13 cellular contexts compared by ENCODE assay signal in genomic region chr6:3518356-3518841, GRCh38.
DNase-seq lines count a peak whose midpoint lies in the region; ATAC-seq, FAIRE-seq and TF ChIP-seq lines count a peak whose summit lies in the region.
"Had no signal": no experiment of that assay in that cellular context is flagged by ENCODE, and none has a peak within 500 bp of the region (broad histone marks: within the 10 kb centered on the region; RNA-seq: fewer than 3 reads in every experiment).

No MANE protein-coding gene starts in this region.

- peaks cover 0 to 16% (median 3%) of the 10 kb centered on the region in 5 experiments for H3K9me3 Mint-ChIP-seq in brain
- H3K9me3 Mint-ChIP-seq: CD4-positive, alpha-beta T cell had no signal

- POLR2A ChIA-PET in A549 (lab: Yijun Ruan, JAX), result interaction anchor here (1.1 kb wide), 1 partner anchor 18 kb away, joined by 7 read pairs; no protein-coding TSS in a partner anchor
- POLR2A ChIA-PET in HEK293T (lab: Yijun Ruan, JAX), result interaction anchor here (0.5 to 1.2 kb wide), 2 partner anchors 21 to 97 kb away, joined by 3 read pairs; no protein-coding TSS in a partner anchor

- no peak for TF ChIP-seq RAD21 in A549 (conservative IDR thresholded peaks at IDR 0.05 in 1 of 2, IDR thresholded peaks at IDR 0.05 in 1 of 2)

- TF ChIP-seq EP300 in A549 (IDR thresholded peaks at IDR 0.05), result no peak

- H3K4me1 ChIP-seq in A549, result peaks cover 42% of the 10 kb centered on the region
- no peaks in the 10 kb centered on the region for H3K4me1 ChIP-seq in left lung
- no peaks in the 10 kb centered on the region for H3K4me1 ChIP-seq in testis

- H3K27ac Mint-ChIP-seq in brain, result peak overlapping the region; percentile 27 to 82 (median 67)
- H3K27ac Mint-ChIP-seq: CD4-positive, alpha-beta T cell; nephron progenitor cell had no signal

- intact Hi-C loops in left lung (cut with DNase I) (no loop called here), testis (cut with DNase I; ENCODE audit: low total_unique reads) (no loop called here)

- ATAC-seq in A549 (peak; percentile 86 to 87), left lung (peak; percentile 60)

- H3K9me3 ChIP-seq in A549, result no peaks in the 10 kb centered on the region
- H3K9me3 ChIP-seq in left lung, result no peaks in the 10 kb centered on the region
- no peaks in the 10 kb centered on the region for H3K9me3 ChIP-seq in testis

- TF ChIP-seq POLR2A in A549 (IDR thresholded peaks at IDR 0.05; ENCODE audit: low read length) (no peak), testis (IDR thresholded peaks at IDR 0.05) (no peak)

- CTCF ChIA-PET in A549 (lab: Yijun Ruan, JAX), result interaction anchor here (1.4 to 2.3 kb wide), 2 partner anchors 213 to 239 kb away, joined by 4 to 12 read pairs; no protein-coding TSS in a partner anchor
- CTCF ChIA-PET in HEK293T (lab: Yijun Ruan, JAX), result interaction anchor here (1.0 kb wide), 1 partner anchor 44 kb away, joined by 3 read pairs; no protein-coding TSS in a partner anchor

- peak; percentile 39 to 55 for DNase-seq in A549 (ENCODE audit: low read depth in 1 of 2, low spot score in 1 of 2)
- peak; percentile 74 for DNase-seq in HT1080 (ENCODE audit: low read depth)
- DNase-seq in left lung, result no peak
- DNase-seq in testis, result no peak
- no peak for DNase-seq in HEK293T (ENCODE audit: extremely low spot score)
- DNase-seq in NK-92 treated with Interleukin-12 subunit alpha and Interleukin-12 subunit beta, amount 100 ng/mL, for 24 hours (lab: John Stamatoyannopoulos, UW), result no peak
- DNase-seq in NCI-H187 treated with DMSO at 0.1 percent for 48 hours (lab: John Stamatoyannopoulos, UW), result no peak
- DNase-seq: activated CD4-positive, CD25-positive, alpha-beta regulatory T cell; CD4-positive, alpha-beta T cell; cortex of kidney; NCI-H1092; nephron progenitor cell had no signal

- peak overlapping the region; percentile 81 to 88 for H3K27ac ChIP-seq in A549
- no peak overlapping the region for H3K27ac ChIP-seq in left lung
- no peak overlapping the region for H3K27ac ChIP-seq in testis

- H3K4me3 ChIP-seq in A549, result no peak overlapping the region
- no peak overlapping the region for H3K4me3 ChIP-seq in left lung
- H3K4me3 ChIP-seq in testis, result no peak overlapping the region

- FAIRE-seq in A549 (lab: Jason Lieb, UNC), result no peak

- WGBS in A549 (ENCODE audit: missing lambda C conversion rate), result 31% methylated on average over 11 of the region's 12 CpGs
- 76 to 81% methylated on average over 7 to 12 of the region's 12 CpGs for WGBS in testis, 2 donors

- TF ChIP-seq CTCF in A549 (IDR thresholded peaks at IDR 0.05) (no peak), brain (conservative IDR thresholded peaks at IDR 0.05) (no peak), left lung (IDR thresholded peaks at IDR 0.05) (no peak), testis (IDR thresholded peaks at IDR 0.05) (no peak)

- peaks cover 30% of the 10 kb centered on the region for H3K4me1 Mint-ChIP-seq in brain

- H3K27me3 ChIP-seq in left lung, result no peaks in the 10 kb centered on the region
- H3K27me3 ChIP-seq in testis, result no peaks in the 10 kb centered on the region

- H3K4me3 Mint-ChIP-seq in brain, result no peak overlapping the region
- H3K4me3 Mint-ChIP-seq: CD4-positive, alpha-beta T cell; nephron progenitor cell had no signal

- H3K36me3 Mint-ChIP-seq in brain, result no peaks in the 10 kb centered on the region

- peak overlapping the region; percentile 57 for H3K4me2 ChIP-seq in A549

- no peaks in the 10 kb centered on the region for H3K36me3 ChIP-seq in left lung
- H3K36me3 ChIP-seq in testis (ENCODE audit: low read depth, missing control alignments), result no peaks in the 10 kb centered on the region

- peaks cover 4% of the 10 kb centered on the region for H3K27me3 Mint-ChIP-seq in brain

TF ChIP-seq in A549, 52 proteins besides CTCF, POLR2A, EP300 and RAD21 (continues in another document):
- no peak for TF ChIP-seq SMC3 (IDR thresholded peaks at IDR 0.05)
- no peak for TF ChIP-seq HEYL (CRISPR knock-in tag; IDR thresholded peaks at IDR 0.05)
- no peak for TF ChIP-seq FOSB (CRISPR knock-in tag; IDR thresholded peaks at IDR 0.05)
- no peak for TF ChIP-seq NFE2L2 (conservative IDR thresholded peaks at IDR 0.05; ENCODE audit: low read length)
- no peak for TF ChIP-seq TFCP2L1 (CRISPR knock-in tag; IDR thresholded peaks at IDR 0.05)
- no peak for TF ChIP-seq EHF (CRISPR knock-in tag; IDR thresholded peaks at IDR 0.05)
- TF ChIP-seq EHMT2 (IDR thresholded peaks at IDR 0.05; ENCODE audit: low read depth), result no peak
- TF ChIP-seq, protein P1, sequence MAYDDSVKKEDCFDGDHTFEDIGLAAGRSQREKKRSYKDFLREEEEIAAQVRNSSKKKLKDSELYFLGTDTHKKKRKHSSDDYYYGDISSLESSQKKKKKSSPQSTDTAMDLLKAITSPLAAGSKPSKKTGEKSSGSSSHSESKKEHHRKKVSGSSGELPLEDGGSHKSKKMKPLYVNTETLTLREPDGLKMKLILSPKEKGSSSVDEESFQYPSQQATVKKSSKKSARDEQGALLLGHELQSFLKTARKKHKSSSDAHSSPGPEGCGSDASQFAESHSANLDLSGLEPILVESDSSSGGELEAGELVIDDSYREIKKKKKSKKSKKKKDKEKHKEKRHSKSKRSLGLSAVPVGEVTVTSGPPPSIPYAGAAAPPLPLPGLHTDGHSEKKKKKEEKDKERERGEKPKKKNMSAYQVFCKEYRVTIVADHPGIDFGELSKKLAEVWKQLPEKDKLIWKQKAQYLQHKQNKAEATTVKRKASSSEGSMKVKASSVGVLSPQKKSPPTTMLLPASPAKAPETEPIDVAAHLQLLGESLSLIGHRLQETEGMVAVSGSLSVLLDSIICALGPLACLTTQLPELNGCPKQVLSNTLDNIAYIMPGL (CRISPR knock-in tag; IDR thresholded peaks at IDR 0.05; ENCODE audit: borderline replicate concordance), result no peak
- no peak for TF ChIP-seq MYC (IDR thresholded peaks at IDR 0.05; ENCODE audit: borderline replicate concordance, low read length)
- TF ChIP-seq, protein P2, sequence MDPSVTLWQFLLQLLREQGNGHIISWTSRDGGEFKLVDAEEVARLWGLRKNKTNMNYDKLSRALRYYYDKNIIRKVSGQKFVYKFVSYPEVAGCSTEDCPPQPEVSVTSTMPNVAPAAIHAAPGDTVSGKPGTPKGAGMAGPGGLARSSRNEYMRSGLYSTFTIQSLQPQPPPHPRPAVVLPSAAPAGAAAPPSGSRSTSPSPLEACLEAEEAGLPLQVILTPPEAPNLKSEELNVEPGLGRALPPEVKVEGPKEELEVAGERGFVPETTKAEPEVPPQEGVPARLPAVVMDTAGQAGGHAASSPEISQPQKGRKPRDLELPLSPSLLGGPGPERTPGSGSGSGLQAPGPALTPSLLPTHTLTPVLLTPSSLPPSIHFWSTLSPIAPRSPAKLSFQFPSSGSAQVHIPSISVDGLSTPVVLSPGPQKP (IDR thresholded peaks at IDR 0.05; ENCODE audit: low read depth, low read length), result no peak
- TF ChIP-seq CBX8 (IDR thresholded peaks at IDR 0.05), result no peak
- no peak for TF ChIP-seq CHD4 (IDR thresholded peaks at IDR 0.05; ENCODE audit: borderline replicate concordance)
- TF ChIP-seq HES2 (IDR thresholded peaks at IDR 0.05), result no peak
- TF ChIP-seq ZFP36 (IDR thresholded peaks at IDR 0.05; ENCODE audit: borderline replicate concordance, partially characterized antibody), result no peak

TF ChIP-seq in HEK293T, 16 proteins besides CTCF, POLR2A, EP300 and RAD21:
- TF ChIP-seq ELF4 (IDR thresholded peaks at IDR 0.05), result no peak
- TF ChIP-seq L3MBTL2 (conservative IDR thresholded peaks at IDR 0.05), result no peak
- TF ChIP-seq PKNOX1 (IDR thresholded peaks at IDR 0.05), result no peak
- no peak for TF ChIP-seq LEF1 (IDR thresholded peaks at IDR 0.05; ENCODE audit: borderline replicate concordance)
- TF ChIP-seq ARNT (IDR thresholded peaks at IDR 0.05), result no peak
- TF ChIP-seq NFRKB (IDR thresholded peaks at IDR 0.05), result no peak
- no peak for TF ChIP-seq CTBP1 (IDR thresholded peaks at IDR 0.05; ENCODE audit: borderline replicate concordance)

Comparison
In these comparisons a context has a peak if more than half of its experiments do, and no peak if none do; other contexts are left out.
1. DNase-seq: peak in A549 (2 of 2) and HT1080 (single experiment); none in left lung (0 of 2), testis (single experiment), HEK293T (single experiment), NK-92 treated with Interleukin-12 subunit alpha and Interleukin-12 subunit beta, amount 100 ng/mL, for 24 hours (single experiment) and NCI-H187 treated with DMSO at 0.1 percent for 48 hours (single experiment).
2. H3K27ac ChIP-seq: peak in A549 (2 of 2); none in left lung (0 of 2) and testis (0 of 2).